ENCODE assay signal across 2 cellular contexts in genomic region chrX:112694811-112695210, GRCh38.
TF ChIP-seq lines count a peak whose summit lies in the region.

No MANE protein-coding gene starts in this region.

TF ChIP-seq in HepG2, 621 proteins besides CTCF, POLR2A, EP300 and RAD21:
- TF ChIP-seq MAFF (IDR thresholded peaks at IDR 0.05; ENCODE audit: low read depth, low read length) (peak; percentile 40; the same call in 1 of the 2 replicates), MAFK (conservative IDR thresholded peaks at IDR 0.05 in 1 of 2, IDR thresholded peaks at IDR 0.05 in 1 of 2; ENCODE audit: low read length in 2 of 2) (peak in 1 of 2 experiments; percentile 62; a peak in 2 of 4 replicates)
- TF ChIP-seq, protein P1, sequence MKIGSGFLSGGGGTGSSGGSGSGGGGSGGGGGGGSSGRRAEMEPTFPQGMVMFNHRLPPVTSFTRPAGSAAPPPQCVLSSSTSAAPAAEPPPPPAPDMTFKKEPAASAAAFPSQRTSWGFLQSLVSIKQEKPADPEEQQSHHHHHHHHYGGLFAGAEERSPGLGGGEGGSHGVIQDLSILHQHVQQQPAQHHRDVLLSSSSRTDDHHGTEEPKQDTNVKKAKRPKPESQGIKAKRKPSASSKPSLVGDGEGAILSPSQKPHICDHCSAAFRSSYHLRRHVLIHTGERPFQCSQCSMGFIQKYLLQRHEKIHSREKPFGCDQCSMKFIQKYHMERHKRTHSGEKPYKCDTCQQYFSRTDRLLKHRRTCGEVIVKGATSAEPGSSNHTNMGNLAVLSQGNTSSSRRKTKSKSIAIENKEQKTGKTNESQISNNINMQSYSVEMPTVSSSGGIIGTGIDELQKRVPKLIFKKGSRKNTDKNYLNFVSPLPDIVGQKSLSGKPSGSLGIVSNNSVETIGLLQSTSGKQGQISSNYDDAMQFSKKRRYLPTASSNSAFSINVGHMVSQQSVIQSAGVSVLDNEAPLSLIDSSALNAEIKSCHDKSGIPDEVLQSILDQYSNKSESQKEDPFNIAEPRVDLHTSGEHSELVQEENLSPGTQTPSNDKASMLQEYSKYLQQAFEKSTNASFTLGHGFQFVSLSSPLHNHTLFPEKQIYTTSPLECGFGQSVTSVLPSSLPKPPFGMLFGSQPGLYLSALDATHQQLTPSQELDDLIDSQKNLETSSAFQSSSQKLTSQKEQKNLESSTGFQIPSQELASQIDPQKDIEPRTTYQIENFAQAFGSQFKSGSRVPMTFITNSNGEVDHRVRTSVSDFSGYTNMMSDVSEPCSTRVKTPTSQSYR (CRISPR knock-in tag; IDR thresholded peaks at IDR 0.05; ENCODE audit: borderline replicate concordance), result no peak
TF ChIP-seq in HepG2: peak in this region for 2.

TF ChIP-seq in IMR-90, 13 proteins besides CTCF, POLR2A, EP300 and RAD21:
- no peak for TF ChIP-seq SMC3 (IDR thresholded peaks at IDR 0.05; ENCODE audit: low read depth, low read length)
- no peak for TF ChIP-seq RFX5 (IDR thresholded peaks at IDR 0.05; ENCODE audit: low read depth, low read length)
- no peak for TF ChIP-seq MAZ (IDR thresholded peaks at IDR 0.05; ENCODE audit: borderline replicate concordance, low read depth, low read length)
- TF ChIP-seq CHD1 (IDR thresholded peaks at IDR 0.05; ENCODE audit: low read depth, low read length), result no peak
- TF ChIP-seq MAFK (IDR thresholded peaks at IDR 0.05; ENCODE audit: low read depth, low read length), result peak; percentile 68
